ENCODE assay signal across 23 cellular contexts in genomic region chr11:121246769-121247035, GRCh38.
"Had no signal": no experiment of that assay in that cellular context is flagged by ENCODE, and none has a peak within 500 bp of the region (broad histone marks: within the 10 kb centered on the region; RNA-seq: fewer than 3 reads in every experiment).

No MANE protein-coding gene starts in this region.

- DNase-seq: cortex of kidney; dorsolateral prefrontal cortex; effector CD8-positive, alpha-beta T cell; glutamatergic neuron; islet precursor cell; left ventricle myocardium inferior; lower lobe of right lung; natural killer cell; sigmoid colon; stimulated activated CD4-positive, alpha-beta T cell treated with anti-CD3 and anti-CD28 coated beads, Interleukin-2, amount 100 ng/mL, for 24 hours; stimulated activated CD4-positive, alpha-beta T cell treated with anti-CD3 and anti-CD28 coated beads, Interleukin-4, amount 100 ng/mL, for 4 hours; stimulated activated naive CD4-positive, alpha-beta T cell; tibial artery; upper lobe of right lung had no signal

- H3K9me3 ChIP-seq: gastroesophageal sphincter, left ventricle myocardium inferior, lower lobe of right lung, prostate gland, sigmoid colon, tibial artery, upper lobe of right lung, vagina had no signal

- H3K27ac Mint-ChIP-seq: memory B cell, mesothelial cell of epicardium, natural killer cell had no signal

- H3K27ac ChIP-seq: dorsolateral prefrontal cortex, gastroesophageal sphincter, left ventricle myocardium inferior, lower lobe of right lung, parathyroid adenoma, prostate gland, sigmoid colon, skin epidermis, tibial artery, upper lobe of right lung, vagina had no signal

- H3K79me2 ChIP-seq: parathyroid adenoma had no signal

- H3K36me3 Mint-ChIP-seq: memory B cell, mesothelial cell of epicardium, natural killer cell had no signal

- H3K9ac ChIP-seq: parathyroid adenoma had no signal

- H3K4me3 ChIP-seq: dorsolateral prefrontal cortex, gastroesophageal sphincter, left ventricle myocardium inferior, lower lobe of right lung, prostate gland, sigmoid colon, skin epidermis, tibial artery, upper lobe of right lung, vagina had no signal

- H3K27me3 ChIP-seq: dorsolateral prefrontal cortex, sigmoid colon, upper lobe of right lung, vagina had no signal

- H2AFZ ChIP-seq: parathyroid adenoma had no signal

- H3K4me1 ChIP-seq: gastroesophageal sphincter, lower lobe of right lung, parathyroid adenoma, prostate gland, sigmoid colon, tibial artery, upper lobe of right lung had no signal

- ATAC-seq: esophagus mucosa, gastroesophageal sphincter, lower lobe of right lung had no signal

- H3K9me3 Mint-ChIP-seq: memory B cell, mesothelial cell of epicardium, natural killer cell had no signal

- FAIRE-seq: endometrium had no signal

- H3K4me3 Mint-ChIP-seq: memory B cell, mesothelial cell of epicardium, natural killer cell had no signal

- H3K36me3 ChIP-seq: gastroesophageal sphincter, left ventricle myocardium inferior, lower lobe of right lung, prostate gland, sigmoid colon, tibial artery, upper lobe of right lung, vagina had no signal
